Comparison of ENCODE assay signal across 1 cellular context in the genomic region with DNA sequence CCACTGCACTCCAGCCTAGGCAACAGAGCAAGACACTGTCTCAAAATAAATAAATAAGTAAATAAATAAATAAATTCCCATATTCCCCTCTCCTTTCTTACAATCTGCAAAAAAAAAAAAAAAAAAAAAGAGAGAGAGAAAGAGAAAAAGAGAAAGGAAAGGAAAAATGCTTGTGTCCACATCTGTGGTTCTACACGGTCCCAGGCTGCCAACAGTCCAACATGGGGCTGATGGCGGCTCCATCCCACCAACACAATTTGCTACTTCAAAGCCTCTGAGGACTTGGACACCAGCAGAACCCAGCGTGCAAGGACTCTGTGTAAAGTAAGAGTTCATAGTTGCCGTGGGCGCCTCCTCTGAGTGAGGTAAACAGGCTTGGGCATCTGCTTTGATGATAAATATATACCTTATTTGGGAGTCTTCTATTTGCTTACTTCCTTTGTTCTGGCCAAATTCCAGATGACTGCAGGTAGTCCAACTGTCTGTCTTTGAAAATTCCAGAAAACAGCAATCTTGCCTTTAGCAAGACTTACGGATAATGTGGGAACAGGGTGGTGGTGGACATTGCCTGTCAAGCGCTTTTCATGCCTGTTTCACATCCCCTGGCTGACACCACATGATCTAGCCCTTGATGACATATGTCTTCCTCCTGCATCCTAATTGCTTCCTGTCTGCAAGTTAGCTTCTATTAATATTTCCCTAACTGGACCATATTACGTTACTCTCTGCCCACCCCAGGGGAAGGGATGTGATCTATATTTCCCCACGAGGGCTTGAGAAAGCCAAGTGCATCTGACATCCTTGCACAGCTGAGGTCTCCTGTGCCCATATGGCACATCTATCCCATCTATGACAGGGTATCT.
TF ChIP-seq lines count a peak whose summit lies in the region.

No MANE protein-coding gene starts in this region.

TF ChIP-seq in HepG2, 621 proteins besides CTCF, POLR2A, EP300 and RAD21 (continued from another document and continues in another):
- TF ChIP-seq, protein P1, sequence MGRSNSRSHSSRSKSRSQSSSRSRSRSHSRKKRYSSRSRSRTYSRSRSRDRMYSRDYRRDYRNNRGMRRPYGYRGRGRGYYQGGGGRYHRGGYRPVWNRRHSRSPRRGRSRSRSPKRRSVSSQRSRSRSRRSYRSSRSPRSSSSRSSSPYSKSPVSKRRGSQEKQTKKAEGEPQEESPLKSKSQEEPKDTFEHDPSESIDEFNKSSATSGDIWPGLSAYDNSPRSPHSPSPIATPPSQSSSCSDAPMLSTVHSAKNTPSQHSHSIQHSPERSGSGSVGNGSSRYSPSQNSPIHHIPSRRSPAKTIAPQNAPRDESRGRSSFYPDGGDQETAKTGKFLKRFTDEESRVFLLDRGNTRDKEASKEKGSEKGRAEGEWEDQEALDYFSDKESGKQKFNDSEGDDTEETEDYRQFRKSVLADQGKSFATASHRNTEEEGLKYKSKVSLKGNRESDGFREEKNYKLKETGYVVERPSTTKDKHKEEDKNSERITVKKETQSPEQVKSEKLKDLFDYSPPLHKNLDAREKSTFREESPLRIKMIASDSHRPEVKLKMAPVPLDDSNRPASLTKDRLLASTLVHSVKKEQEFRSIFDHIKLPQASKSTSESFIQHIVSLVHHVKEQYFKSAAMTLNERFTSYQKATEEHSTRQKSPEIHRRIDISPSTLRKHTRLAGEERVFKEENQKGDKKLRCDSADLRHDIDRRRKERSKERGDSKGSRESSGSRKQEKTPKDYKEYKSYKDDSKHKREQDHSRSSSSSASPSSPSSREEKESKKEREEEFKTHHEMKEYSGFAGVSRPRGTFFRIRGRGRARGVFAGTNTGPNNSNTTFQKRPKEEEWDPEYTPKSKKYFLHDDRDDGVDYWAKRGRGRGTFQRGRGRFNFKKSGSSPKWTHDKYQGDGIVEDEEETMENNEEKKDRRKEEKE (IDR thresholded peaks at IDR 0.05), result no peak
- TF ChIP-seq ZFYVE20 (CRISPR knock-in tag; IDR thresholded peaks at IDR 0.05; ENCODE audit: borderline replicate concordance, low read depth) (no peak), NFIB (CRISPR knock-in tag; IDR thresholded peaks at IDR 0.05; ENCODE audit: borderline replicate concordance) (no peak), PHF5A (CRISPR knock-in tag; IDR thresholded peaks at IDR 0.05; ENCODE audit: low read depth, unreplicated experiment) (peak; percentile 80), KAT7 (CRISPR knock-in tag; IDR thresholded peaks at IDR 0.05; ENCODE audit: borderline replicate concordance) (no peak), ZNF256 (CRISPR knock-in tag; conservative IDR thresholded peaks at IDR 0.05) (no peak), SMARCC2 (IDR thresholded peaks at IDR 0.05) (no peak), NFYB (CRISPR knock-in tag; IDR thresholded peaks at IDR 0.05) (no peak), RELA (CRISPR knock-in tag; IDR thresholded peaks at IDR 0.05) (no peak), ZNF337 (CRISPR knock-in tag; IDR thresholded peaks at IDR 0.05; ENCODE audit: borderline replicate concordance, low read depth) (no peak), SATB2 (CRISPR knock-in tag; IDR thresholded peaks at IDR 0.05) (no peak), RNF2 (conservative IDR thresholded peaks at IDR 0.05; ENCODE audit: low read depth) (no peak), HNRNPLL (IDR thresholded peaks at IDR 0.05; ENCODE audit: low read depth, low read length, poor library complexity, severe bottlenecking) (no peak), ZNF543 (CRISPR knock-in tag; IDR thresholded peaks at IDR 0.05) (no peak; the same call in 1 of the 2 replicates), TP53 (CRISPR knock-in tag; conservative IDR thresholded peaks at IDR 0.05) (no peak), CENPX (CRISPR knock-in tag; IDR thresholded peaks at IDR 0.05) (no peak), SALL2 (CRISPR knock-in tag; IDR thresholded peaks at IDR 0.05) (peak; percentile 54; the same call in 1 of the 2 replicates), ZKSCAN8 (CRISPR knock-in tag; IDR thresholded peaks at IDR 0.05; ENCODE audit: borderline replicate concordance) (0 out of 2 replicates have a peak, but pooled peaks have one; percentile 37), REXO4 (CRISPR knock-in tag; IDR thresholded peaks at IDR 0.05; ENCODE audit: borderline replicate concordance) (no peak), BRCA1 (CRISPR knock-in tag; IDR thresholded peaks at IDR 0.05) (no peak), POLR2G (IDR thresholded peaks at IDR 0.05; ENCODE audit: low read depth, low read length) (no peak)
- TF ChIP-seq, protein P2, sequence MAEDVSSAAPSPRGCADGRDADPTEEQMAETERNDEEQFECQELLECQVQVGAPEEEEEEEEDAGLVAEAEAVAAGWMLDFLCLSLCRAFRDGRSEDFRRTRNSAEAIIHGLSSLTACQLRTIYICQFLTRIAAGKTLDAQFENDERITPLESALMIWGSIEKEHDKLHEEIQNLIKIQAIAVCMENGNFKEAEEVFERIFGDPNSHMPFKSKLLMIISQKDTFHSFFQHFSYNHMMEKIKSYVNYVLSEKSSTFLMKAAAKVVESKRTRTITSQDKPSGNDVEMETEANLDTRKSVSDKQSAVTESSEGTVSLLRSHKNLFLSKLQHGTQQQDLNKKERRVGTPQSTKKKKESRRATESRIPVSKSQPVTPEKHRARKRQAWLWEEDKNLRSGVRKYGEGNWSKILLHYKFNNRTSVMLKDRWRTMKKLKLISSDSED (CRISPR knock-in tag; IDR thresholded peaks at IDR 0.05), result no peak
- TF ChIP-seq, protein P3, sequence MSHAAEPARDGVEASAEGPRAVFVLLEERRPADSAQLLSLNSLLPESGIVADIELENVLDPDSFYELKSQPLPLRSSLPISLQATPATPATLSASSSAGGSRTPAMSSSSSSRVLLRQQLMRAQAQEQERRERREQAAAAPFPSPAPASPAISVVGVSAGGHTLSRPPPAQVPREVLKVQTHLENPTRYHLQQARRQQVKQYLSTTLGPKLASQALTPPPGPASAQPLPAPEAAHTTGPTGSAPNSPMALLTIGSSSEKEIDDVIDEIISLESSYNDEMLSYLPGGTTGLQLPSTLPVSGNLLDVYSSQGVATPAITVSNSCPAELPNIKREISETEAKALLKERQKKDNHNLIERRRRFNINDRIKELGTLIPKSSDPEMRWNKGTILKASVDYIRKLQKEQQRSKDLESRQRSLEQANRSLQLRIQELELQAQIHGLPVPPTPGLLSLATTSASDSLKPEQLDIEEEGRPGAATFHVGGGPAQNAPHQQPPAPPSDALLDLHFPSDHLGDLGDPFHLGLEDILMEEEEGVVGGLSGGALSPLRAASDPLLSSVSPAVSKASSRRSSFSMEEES (CRISPR knock-in tag; IDR thresholded peaks at IDR 0.05), result peak; percentile 71
- TF ChIP-seq, protein P4, sequence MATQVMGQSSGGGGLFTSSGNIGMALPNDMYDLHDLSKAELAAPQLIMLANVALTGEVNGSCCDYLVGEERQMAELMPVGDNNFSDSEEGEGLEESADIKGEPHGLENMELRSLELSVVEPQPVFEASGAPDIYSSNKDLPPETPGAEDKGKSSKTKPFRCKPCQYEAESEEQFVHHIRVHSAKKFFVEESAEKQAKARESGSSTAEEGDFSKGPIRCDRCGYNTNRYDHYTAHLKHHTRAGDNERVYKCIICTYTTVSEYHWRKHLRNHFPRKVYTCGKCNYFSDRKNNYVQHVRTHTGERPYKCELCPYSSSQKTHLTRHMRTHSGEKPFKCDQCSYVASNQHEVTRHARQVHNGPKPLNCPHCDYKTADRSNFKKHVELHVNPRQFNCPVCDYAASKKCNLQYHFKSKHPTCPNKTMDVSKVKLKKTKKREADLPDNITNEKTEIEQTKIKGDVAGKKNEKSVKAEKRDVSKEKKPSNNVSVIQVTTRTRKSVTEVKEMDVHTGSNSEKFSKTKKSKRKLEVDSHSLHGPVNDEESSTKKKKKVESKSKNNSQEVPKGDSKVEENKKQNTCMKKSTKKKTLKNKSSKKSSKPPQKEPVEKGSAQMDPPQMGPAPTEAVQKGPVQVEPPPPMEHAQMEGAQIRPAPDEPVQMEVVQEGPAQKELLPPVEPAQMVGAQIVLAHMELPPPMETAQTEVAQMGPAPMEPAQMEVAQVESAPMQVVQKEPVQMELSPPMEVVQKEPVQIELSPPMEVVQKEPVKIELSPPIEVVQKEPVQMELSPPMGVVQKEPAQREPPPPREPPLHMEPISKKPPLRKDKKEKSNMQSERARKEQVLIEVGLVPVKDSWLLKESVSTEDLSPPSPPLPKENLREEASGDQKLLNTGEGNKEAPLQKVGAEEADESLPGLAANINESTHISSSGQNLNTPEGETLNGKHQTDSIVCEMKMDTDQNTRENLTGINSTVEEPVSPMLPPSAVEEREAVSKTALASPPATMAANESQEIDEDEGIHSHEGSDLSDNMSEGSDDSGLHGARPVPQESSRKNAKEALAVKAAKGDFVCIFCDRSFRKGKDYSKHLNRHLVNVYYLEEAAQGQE (IDR thresholded peaks at IDR 0.05; ENCODE audit: borderline replicate concordance in 1 of 2, low read depth in 1 of 2, low read length in 2 of 2), result 0 out of 4 replicates have a peak, but pooled peaks of 1 of the 2 experiments have one; percentile 26
- TF ChIP-seq, protein P5, sequence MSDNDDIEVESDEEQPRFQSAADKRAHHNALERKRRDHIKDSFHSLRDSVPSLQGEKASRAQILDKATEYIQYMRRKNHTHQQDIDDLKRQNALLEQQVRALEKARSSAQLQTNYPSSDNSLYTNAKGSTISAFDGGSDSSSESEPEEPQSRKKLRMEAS (IDR thresholded peaks at IDR 0.05), result peak; percentile 27; the same call in 1 of the 2 replicates
- TF ChIP-seq, protein P6, sequence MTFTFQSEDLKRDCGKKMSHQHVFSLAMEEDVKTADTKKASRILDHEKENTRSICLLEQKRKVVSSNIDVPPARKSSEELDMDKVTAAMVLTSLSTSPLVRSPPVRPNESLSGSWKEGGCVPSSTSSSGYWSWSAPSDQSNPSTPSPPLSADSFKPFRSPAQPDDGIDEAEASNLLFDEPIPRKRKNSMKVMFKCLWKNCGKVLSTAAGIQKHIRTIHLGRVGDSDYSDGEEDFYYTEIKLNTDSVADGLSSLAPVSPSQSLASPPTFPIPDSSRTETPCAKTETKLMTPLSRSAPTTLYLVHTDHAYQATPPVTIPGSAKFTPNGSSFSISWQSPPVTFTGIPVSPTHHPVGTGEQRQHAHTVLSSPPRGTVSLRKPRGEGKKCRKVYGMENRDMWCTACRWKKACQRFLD (CRISPR knock-in tag; IDR thresholded peaks at IDR 0.05; ENCODE audit: borderline replicate concordance), result no peak; the same call in 1 of the 2 replicates
- TF ChIP-seq, protein P7, sequence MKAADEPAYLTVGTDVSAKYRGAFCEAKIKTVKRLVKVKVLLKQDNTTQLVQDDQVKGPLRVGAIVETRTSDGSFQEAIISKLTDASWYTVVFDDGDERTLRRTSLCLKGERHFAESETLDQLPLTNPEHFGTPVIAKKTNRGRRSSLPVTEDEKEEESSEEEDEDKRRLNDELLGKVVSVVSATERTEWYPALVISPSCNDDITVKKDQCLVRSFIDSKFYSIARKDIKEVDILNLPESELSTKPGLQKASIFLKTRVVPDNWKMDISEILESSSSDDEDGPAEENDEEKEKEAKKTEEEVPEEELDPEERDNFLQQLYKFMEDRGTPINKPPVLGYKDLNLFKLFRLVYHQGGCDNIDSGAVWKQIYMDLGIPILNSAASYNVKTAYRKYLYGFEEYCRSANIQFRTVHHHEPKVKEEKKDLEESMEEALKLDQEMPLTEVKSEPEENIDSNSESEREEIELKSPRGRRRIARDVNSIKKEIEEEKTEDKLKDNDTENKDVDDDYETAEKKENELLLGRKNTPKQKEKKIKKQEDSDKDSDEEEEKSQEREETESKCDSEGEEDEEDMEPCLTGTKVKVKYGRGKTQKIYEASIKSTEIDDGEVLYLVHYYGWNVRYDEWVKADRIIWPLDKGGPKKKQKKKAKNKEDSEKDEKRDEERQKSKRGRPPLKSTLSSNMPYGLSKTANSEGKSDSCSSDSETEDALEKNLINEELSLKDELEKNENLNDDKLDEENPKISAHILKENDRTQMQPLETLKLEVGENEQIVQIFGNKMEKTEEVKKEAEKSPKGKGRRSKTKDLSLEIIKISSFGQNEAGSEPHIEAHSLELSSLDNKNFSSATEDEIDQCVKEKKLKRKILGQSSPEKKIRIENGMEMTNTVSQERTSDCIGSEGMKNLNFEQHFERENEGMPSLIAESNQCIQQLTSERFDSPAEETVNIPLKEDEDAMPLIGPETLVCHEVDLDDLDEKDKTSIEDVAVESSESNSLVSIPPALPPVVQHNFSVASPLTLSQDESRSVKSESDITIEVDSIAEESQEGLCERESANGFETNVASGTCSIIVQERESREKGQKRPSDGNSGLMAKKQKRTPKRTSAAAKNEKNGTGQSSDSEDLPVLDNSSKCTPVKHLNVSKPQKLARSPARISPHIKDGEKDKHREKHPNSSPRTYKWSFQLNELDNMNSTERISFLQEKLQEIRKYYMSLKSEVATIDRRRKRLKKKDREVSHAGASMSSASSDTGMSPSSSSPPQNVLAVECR (CRISPR knock-in tag; IDR thresholded peaks at IDR 0.05; ENCODE audit: borderline replicate concordance), result no peak
